1 cellular context compared by ENCODE assay signal in genomic region chr12:12562016-12562483, GRCh38.
A peak's percentile ranks its signal among the peaks of the same experiment; 100 is the strongest.
TF ChIP-seq lines count a peak whose summit lies in the region.

No MANE protein-coding gene starts in this region.

TF ChIP-seq in H1, 55 proteins besides CTCF, POLR2A, EP300 and RAD21:
- TF ChIP-seq PHF8 (conservative IDR thresholded peaks at IDR 0.05; ENCODE audit: low read depth, low read length) (peak; percentile 53), ZNF274 (IDR thresholded peaks at IDR 0.05; ENCODE audit: borderline replicate concordance, extremely low read depth, low read length) (no peak)
